ENCODE assay signal across 15 cellular contexts in genomic region chr1:205936846-205937707, GRCh38. TPM values are rescaled to one million over a fixed set of nuclear protein-coding genes. Genes with fewer than 3 reads are reported as not detected.
DNase-seq lines count a peak whose midpoint lies in the region; ATAC-seq and TF ChIP-seq lines count a peak whose summit lies in the region.
"Had no signal": no experiment of that assay in that cellular context is flagged by ENCODE, and none has a peak within 500 bp of the region (broad histone marks: within the 10 kb centered on the region; RNA-seq: fewer than 3 reads in every experiment).

No MANE protein-coding gene starts in this region.

- POLR2A ChIA-PET in HCT116 (lab: Charles Lee), result no interaction called here
- POLR2A ChIA-PET in RWPE1 (lab: Yijun Ruan, JAX; ENCODE audit: low non-redundant PET), result no interaction called here

- H3K27me3 ChIP-seq in HCT116 (ENCODE audit: insufficient read depth, low read length) (no peaks in the 10 kb centered on the region), upper lobe of left lung (no peaks in the 10 kb centered on the region)

- RAD21 ChIA-PET in HCT116 (lab: Charles Lee; ENCODE audit: low non-redundant PET in 1 of 2, low total read pairs in 2 of 2, uncharacterized antibody in 2 of 2, unreplicated experiment in 2 of 2), result no interaction called here

- no peak overlapping the region for H2AFZ ChIP-seq in HCT116 (ENCODE audit: low read depth, low read length, poor library complexity, severe bottlenecking)

- TF ChIP-seq POLR2A in HCT116 (IDR thresholded peaks at IDR 0.05; ENCODE audit: borderline replicate concordance, extremely low read depth, insufficient read depth, insufficient read length), result no peak
- TF ChIP-seq POLR2A in upper lobe of left lung (IDR thresholded peaks at IDR 0.05), result no peak

- TF ChIP-seq EP300 in upper lobe of left lung (IDR thresholded peaks at IDR 0.05), result no peak

- ATAC-seq in HCT116 (peak; percentile 38; the same call in 1 of the 2 replicates), upper lobe of left lung (ENCODE audit: low FRiP score in 2 of 2) (no peak)
- ATAC-seq: activated CD8-positive, alpha-beta memory T cell treated with anti-CD3 and anti-CD28 coated beads, Interleukin-2, amount 10 ng/mL, durations not matched to agents 7 days and 5 days; activated naive CD4-positive, alpha-beta T cell treated with anti-CD3 and anti-CD28 coated beads, Interleukin-2, amount 50 U/mL, for 72 hours had no signal

- TF ChIP-seq CTCF in HCT116 (IDR thresholded peaks at IDR 0.05 in 2 of 3, conservative IDR thresholded peaks at IDR 0.05 in 1 of 3; ENCODE audit: borderline replicate concordance in 1 of 3, insufficient read depth in 1 of 3, low read depth in 2 of 3, low read length in 2 of 3) (no peak), RWPE1 (conservative IDR thresholded peaks at IDR 0.05; ENCODE audit: low read depth) (no peak), upper lobe of left lung (IDR thresholded peaks at IDR 0.05) (no peak)

- H3K4me3 ChIP-seq in HCT116 (replicated peaks in 1 of 2; ENCODE audit: low read depth in 1 of 2, low read length in 2 of 2), result no peak overlapping the region
- H3K4me3 ChIP-seq in upper lobe of left lung, result no peak overlapping the region
- H3K4me3 ChIP-seq: suprapubic skin had no signal

- H3K4me1 ChIP-seq in HCT116 (ENCODE audit: control insufficient read depth in 1 of 2, insufficient read depth in 2 of 2, low read length in 2 of 2), result peaks cover 12 to 37% of the 10 kb centered on the region in 2 experiments
- H3K4me1 ChIP-seq in upper lobe of left lung, result peaks cover 6 to 50% (median 26%) of the 10 kb centered on the region in 4 donors

- no peak for TF ChIP-seq RAD21 in HCT116 (IDR thresholded peaks at IDR 0.05; ENCODE audit: low read depth)

- H3K79me2 ChIP-seq in HCT116 (ENCODE audit: insufficient read depth, low read length), result no peaks in the 10 kb centered on the region

- intact Hi-C loops in HCT116 (cut with micrococcal nuclease), result no loop called here

- WGBS in upper lobe of left lung, 2 donors, result 77 to 82% methylated on average over 9 to 12 of the region's 12 CpGs

- no peak overlapping the region for H3K9ac ChIP-seq in HCT116 (ENCODE audit: low read length)

- DNase-seq in HCT116 (ENCODE audit: low read depth, low spot score) (no peak), RWPE1 (ENCODE audit: low spot score) (peak; percentile 73), fibroblast of peridontal ligament (ENCODE audit: extremely low read depth) (peak; percentile 66), upper lobe of left lung (peak in 1 of 2 donors; percentile 39), NCI-H128 (lab: John Stamatoyannopoulos, UW; ENCODE audit: unreplicated experiment) (no peak), NCI-H1048 (lab: John Stamatoyannopoulos, UW) (no peak), occipital lobe (lab: John Stamatoyannopoulos, UW) (no peak)
- DNase-seq: activated CD8-positive, alpha-beta memory T cell treated with anti-CD3 and anti-CD28 coated beads, Interleukin-2, amount 10 ng/mL, durations not matched to agents 7 days and 5 days; COR-L47; MM.1S; NCI-H446; SHP77 treated with DMSO at 0.1 percent for 48 hours had no signal

- CTCF ChIA-PET in HCT116 (lab: Charles Lee), result no interaction called here
- CTCF ChIA-PET in RWPE1 (lab: Yijun Ruan, JAX), result interaction anchor here (0.8 to 0.9 kb wide), 2 partner anchors 13 to 40 kb away, joined by 3 to 4 read pairs; no protein-coding TSS in a partner anchor

- no peaks in the 10 kb centered on the region for H3K9me2 ChIP-seq in HCT116 (ENCODE audit: insufficient read depth)

- no peaks in the 10 kb centered on the region for H4K20me1 ChIP-seq in HCT116 (ENCODE audit: insufficient read depth)

- H3K9me3 ChIP-seq in HCT116 (ENCODE audit: control insufficient read depth in 1 of 2, insufficient read depth in 1 of 2, low read depth in 1 of 2, low read length in 2 of 2) (no peaks in the 10 kb centered on the region), upper lobe of left lung (no peaks in the 10 kb centered on the region)
- H3K9me3 ChIP-seq: suprapubic skin had no signal

- H3K4me2 ChIP-seq in HCT116 (ENCODE audit: low read length), result peak overlapping the region; percentile 31

- no peak overlapping the region for H3K27ac ChIP-seq in HCT116 (ENCODE audit: low read depth, low read length)
- H3K27ac ChIP-seq in RWPE1, result no peak overlapping the region
- peak overlapping the region in 3 of 4 donors; percentile 32 to 86 (median 77) for H3K27ac ChIP-seq in upper lobe of left lung
- H3K27ac ChIP-seq: suprapubic skin had no signal

- BruUV-seq in HCT116 (replicated peaks; lab: Mats Ljungman, UMichigan), result no TSS peak

- H3K36me3 ChIP-seq in HCT116 (ENCODE audit: control insufficient read depth in 1 of 2, insufficient read depth in 2 of 2, low read length in 2 of 2) (no peaks in the 10 kb centered on the region), upper lobe of left lung (no peaks in the 10 kb centered on the region)
- H3K36me3 ChIP-seq: suprapubic skin had no signal

TF ChIP-seq in HCT116, 20 proteins besides CTCF, POLR2A, EP300 and RAD21:
- 0 out of 2 replicates have a peak, but pooled peaks have one; percentile 28 for TF ChIP-seq FOSL1 (IDR thresholded peaks at IDR 0.05; ENCODE audit: low read depth)
- no peak for TF ChIP-seq EGR1 (IDR thresholded peaks at IDR 0.05; ENCODE audit: low read depth)

RNA-seq across cellular contexts. Expression of gene SLC26A9, which starts 6.2 kb away (rescaled TPM):
- total RNA-seq in HCT116 (2021; ENCODE audit: unreplicated experiment) (not detected), upper lobe of left lung (10 to 100 TPM; 10.6 to 31.9 (median 20.9) TPM), occipital lobe (not detected)
- 0.02 TPM in 1 of 2 replicates, not detected in the other for polyA plus RNA-seq in HCT116 (2012)
- total RNA-seq: activated CD8-positive, alpha-beta memory T cell treated with anti-CD3 and anti-CD28 coated beads, Interleukin-2, amount 10 ng/mL, durations not matched to agents 7 days and 5 days; activated naive CD4-positive, alpha-beta T cell treated with anti-CD3 and anti-CD28 coated beads, Interleukin-2, amount 50 U/mL, for 72 hours; dermis microvascular lymphatic vessel endothelial cell had no signal

Comparison
In these comparisons a context has a peak if more than half of its experiments do, and no peak if none do; other contexts are left out.
1. DNase-seq: peak in RWPE1 (single experiment) and fibroblast of peridontal ligament (single experiment); none in HCT116 (single experiment), NCI-H128 (single experiment), NCI-H1048 (single experiment) and occipital lobe (single experiment).
2. H3K27ac ChIP-seq: peak in upper lobe of left lung (3 of 4); none in HCT116 (single experiment) and RWPE1 (single experiment).
3. RNA of gene SLC26A9, which starts 6.2 kb away (total RNA-seq): 10.6 to 31.9 TPM in upper lobe of left lung; not detected in HCT116 (single experiment) and not detected in occipital lobe (single experiment); every median in the first group is over 10 times any median in the second.